8 cellular contexts compared by ENCODE assay signal in the genomic region with DNA sequence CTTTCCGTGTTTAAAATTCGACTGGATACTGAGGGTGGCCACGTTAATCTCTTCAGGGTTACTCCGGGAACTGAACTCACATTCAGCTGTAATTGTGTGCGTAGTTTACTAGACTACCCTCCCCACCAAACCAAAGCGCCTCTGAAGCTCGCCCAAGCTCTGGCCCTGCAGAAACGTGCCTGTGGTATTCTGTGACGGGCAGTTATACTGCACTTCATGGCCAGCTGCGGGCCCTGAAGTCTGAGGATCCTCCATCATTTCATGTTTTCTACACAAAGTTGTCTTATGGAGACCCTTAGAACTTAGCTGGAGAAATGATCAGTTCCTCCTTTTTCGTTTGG. TPM values are rescaled to one million over a fixed set of nuclear protein-coding genes. Genes with fewer than 3 reads are reported as not detected.
DNase-seq lines count a peak whose midpoint lies in the region; ATAC-seq, FAIRE-seq and TF ChIP-seq lines count a peak whose summit lies in the region.

No MANE protein-coding gene starts in this region.

- no peaks in the 10 kb centered on the region for H3K9me3 ChIP-seq in astrocyte (ENCODE audit: insufficient read depth, low read depth, low read length)
- H3K9me3 ChIP-seq in uterus = peaks cover 0 to 34% of the 10 kb centered on the region in 2 donors

- peak overlapping the region; percentile 96 for H3K4me3 Mint-ChIP-seq in astrocyte (ENCODE audit: unreplicated experiment)

- H3K4me2 ChIP-seq in astrocyte (ENCODE audit: low read length) = peak overlapping the region; percentile 81

- H3K36me3 ChIP-seq in GM06990 (ENCODE audit: control insufficient read depth, insufficient read depth, low read length) = no peaks in the 10 kb centered on the region; the same call in 1 of the 2 replicates
- peaks cover 3% of the 10 kb centered on the region for H3K36me3 ChIP-seq in astrocyte (ENCODE audit: insufficient read depth, low read length)
- no peaks in the 10 kb centered on the region for H3K36me3 ChIP-seq in uterus

- peak overlapping the region; percentile 85 for H2AFZ ChIP-seq in astrocyte (ENCODE audit: low read depth, low read length)

- H3K4me1 Mint-ChIP-seq in astrocyte (ENCODE audit: low read depth, unreplicated experiment) = peaks cover 7% of the 10 kb centered on the region

- TF ChIP-seq CTCF in GM06990 (IDR thresholded peaks at IDR 0.05; ENCODE audit: insufficient read depth, low read length, poor library complexity, severe bottlenecking) = no peak
- TF ChIP-seq CTCF in astrocyte (IDR thresholded peaks at IDR 0.05; ENCODE audit: insufficient read depth, low read depth, low read length) = no peak
- no peak for TF ChIP-seq CTCF in lower leg skin (IDR thresholded peaks at IDR 0.05)
- no peak for TF ChIP-seq CTCF in uterus (IDR thresholded peaks at IDR 0.05)

- H3K27me3 ChIP-seq in GM06990 (replicated peaks; ENCODE audit: control insufficient read depth, insufficient read depth, low read length) = no peaks in the 10 kb centered on the region
- H3K27me3 ChIP-seq in astrocyte (ENCODE audit: insufficient read depth, low read length) = no peaks in the 10 kb centered on the region
- no peaks in the 10 kb centered on the region for H3K27me3 ChIP-seq in uterus

- 4 to 8% methylated on average over 11 of the region's 11 CpGs for WGBS in lower leg skin, 2 donors

- H3K27ac Mint-ChIP-seq in astrocyte (ENCODE audit: unreplicated experiment) = peak overlapping the region; percentile 75

- DNase-seq in GM06990 (ENCODE audit: extremely low read depth, insufficient read length) (no peak), astrocyte (ENCODE audit: low read depth) (peak; percentile 22), lower leg skin (ENCODE audit: low spot score in 2 of 2) (no peak), uterus (no peak), DMS153 treated with DMSO at 0.1 percent for 48 hours (lab: John Stamatoyannopoulos, UW; ENCODE audit: unreplicated experiment) (no peak), D341Med (ENCODE audit: low spot score) (no peak)
- no peak for DNase-seq in activated CD4-positive, alpha-beta T cell treated with anti-CD3 and anti-CD28 coated beads, Interleukin-2, amount 50 U/mL, for 4 hours

- no peak for TF ChIP-seq POLR2A in lower leg skin (IDR thresholded peaks at IDR 0.05)
- no peak for TF ChIP-seq POLR2A in uterus (IDR thresholded peaks at IDR 0.05)

- H3K9ac ChIP-seq in astrocyte (ENCODE audit: low read length) = peak overlapping the region; percentile 85

- peaks cover 21% of the 10 kb centered on the region for H3K9me3 Mint-ChIP-seq in astrocyte (ENCODE audit: unreplicated experiment)

- peaks cover 3% of the 10 kb centered on the region for H4K20me1 ChIP-seq in astrocyte (ENCODE audit: insufficient read depth, low read length)

- H3K27me3 Mint-ChIP-seq in astrocyte (ENCODE audit: low read depth, unreplicated experiment) = peaks cover 1% of the 10 kb centered on the region

- ATAC-seq in HG03520 (IDR thresholded peaks at IDR 0.05; ENCODE audit: unreplicated experiment) = peak; percentile 10

- peaks cover 24% of the 10 kb centered on the region for H3K36me3 Mint-ChIP-seq in astrocyte (ENCODE audit: low read depth, unreplicated experiment)

- peak overlapping the region; percentile 84 for H3K4me3 ChIP-seq in GM06990 (replicated peaks; ENCODE audit: low read depth, low read length)
- peak overlapping the region; percentile 86 for H3K4me3 ChIP-seq in astrocyte (ENCODE audit: insufficient read depth, low read depth, low read length)
- peak overlapping the region; percentile 93 for H3K4me3 ChIP-seq in lower leg skin (ENCODE audit: low read depth, poor library complexity, severe bottlenecking)
- H3K4me3 ChIP-seq in uterus = peak overlapping the region; percentile 68 to 90

- peaks cover 4% of the 10 kb centered on the region for H3K4me1 ChIP-seq in astrocyte (ENCODE audit: insufficient read depth, low read length)
- H3K4me1 ChIP-seq in uterus = no peaks in the 10 kb centered on the region

- peaks cover 57% of the 10 kb centered on the region for H3K79me2 ChIP-seq in astrocyte (ENCODE audit: insufficient read depth, low read length)

- no peak for FAIRE-seq in astrocyte (lab: Jason Lieb, UNC)

- intact Hi-C loops in lower leg skin (cut with DNase I; ENCODE audit: low total_unique reads) = no loop called here
- intact Hi-C loops in uterus (cut with DNase I; ENCODE audit: low total_unique reads) = loop anchor here (10.0 kb wide), 1 partner anchor 48 kb away; the partner anchor contains the start of gene ZNF84

- H3K27ac ChIP-seq in astrocyte (ENCODE audit: low read depth, low read length) = peak overlapping the region; percentile 55
- peak overlapping the region; percentile 72 to 85 for H3K27ac ChIP-seq in uterus

RNA-seq across cellular contexts. Expression of gene ZNF26, which starts 0.7 kb away (rescaled TPM):
- total RNA-seq in astrocyte (11.7 and 12.3 TPM in 2 replicates), lower leg skin (10 to 100 TPM in 3 of 4 donors, 1 to 10 TPM in 1; 5.7 to 16.8 (median 14.1) TPM), uterus (10 to 100 TPM in 3 of 4 donors, 1 to 10 TPM in 1; 7.2 to 38.7 (median 17.7) TPM)

RNA-seq across cellular contexts. Expression of gene ZNF605, which starts 30.7 kb away (rescaled TPM):
- total RNA-seq in astrocyte (14.3 and 16.2 TPM in 2 replicates), lower leg skin (1 to 10 TPM; 4.9 to 7.7 (median 5.6) TPM), uterus (10 to 100 TPM in 3 of 4 donors, 1 to 10 TPM in 1; 3.8 to 23.6 (median 16.7) TPM)

RNA-seq across cellular contexts. Expression of gene ZNF84, which starts 50.5 kb away (rescaled TPM):
- 28.7 and 33.7 TPM in 2 replicates for total RNA-seq in astrocyte
- 10 to 100 TPM; 15.7 to 18.9 (median 16.4) TPM for total RNA-seq in lower leg skin
- 100 to 1,000 TPM in 1 of 4 donors, 10 to 100 TPM in 3; 29.7 to 452 (median 75.6) TPM for total RNA-seq in uterus
